ENCODE assay signal across 13 cellular contexts in genomic region chr10:114605155-114605797, GRCh38. TPM values are rescaled to one million over a fixed set of nuclear protein-coding genes. Genes with fewer than 3 reads are reported as not detected.
A peak's percentile ranks its signal among the peaks of the same experiment; 100 is the strongest.
DNase-seq lines count a peak whose midpoint lies in the region; ATAC-seq and TF ChIP-seq lines count a peak whose summit lies in the region.
"Had no signal": no experiment of that assay in that cellular context is flagged by ENCODE, and none has a peak within 500 bp of the region (broad histone marks: within the 10 kb centered on the region; RNA-seq: fewer than 3 reads in every experiment).

No MANE protein-coding gene starts in this region.

- H3K27ac ChIP-seq in heart right ventricle: peak overlapping the region; percentile 29 to 87 (median 64)
- H3K27ac ChIP-seq in Panc1 (ENCODE audit: low read length): peak overlapping the region; percentile 25
- H3K27ac ChIP-seq in uterus: peak overlapping the region; percentile 53 to 77

- TF ChIP-seq CTCF in heart right ventricle (IDR thresholded peaks at IDR 0.05): no peak
- no peak for TF ChIP-seq CTCF in Panc1 (IDR thresholded peaks at IDR 0.05)
- TF ChIP-seq CTCF in kidney epithelial cell (IDR thresholded peaks at IDR 0.05; ENCODE audit: insufficient read depth, low read length, poor library complexity, severe bottlenecking): no peak
- no peak for TF ChIP-seq CTCF in uterus (IDR thresholded peaks at IDR 0.05)

- H3K9me3 ChIP-seq in heart right ventricle: no peaks in the 10 kb centered on the region
- H3K9me3 ChIP-seq in Panc1 (ENCODE audit: control insufficient read depth, insufficient read depth, low read depth, low read length): no peaks in the 10 kb centered on the region
- no peaks in the 10 kb centered on the region for H3K9me3 ChIP-seq in uterus
- H3K9me3 ChIP-seq: sigmoid colon had no signal

- ATAC-seq in heart right ventricle (no peak), Right ventricle myocardium superior (ENCODE audit: poor library complexity) (no peak), Panc1 (no peak)
- ATAC-seq: activated naive CD4-positive, alpha-beta T cell treated with anti-CD3 and anti-CD28 coated beads, Interleukin-2, amount 50 U/mL, for 72 hours had no signal

- H3K27me3 ChIP-seq in heart right ventricle (no peaks in the 10 kb centered on the region), Panc1 (ENCODE audit: control insufficient read depth, insufficient read depth, low read length) (no peaks in the 10 kb centered on the region), kidney epithelial cell (ENCODE audit: control insufficient read depth, insufficient read depth, low read length) (no peaks in the 10 kb centered on the region), uterus (no peaks in the 10 kb centered on the region)
- H3K27me3 ChIP-seq: sigmoid colon had no signal

- H3K36me3 ChIP-seq in heart right ventricle: peaks cover 0 to 15% (median 11%) of the 10 kb centered on the region in 9 donors
- H3K36me3 ChIP-seq in Panc1 (ENCODE audit: control insufficient read depth, insufficient read depth, low read length): no peaks in the 10 kb centered on the region; the same call in 1 of the 2 replicates
- no peaks in the 10 kb centered on the region for H3K36me3 ChIP-seq in kidney epithelial cell (ENCODE audit: control insufficient read depth, insufficient read depth, low read length)
- H3K36me3 ChIP-seq in uterus: no peaks in the 10 kb centered on the region

- in situ Hi-C loops in Panc1 (cut with HindIII; ENCODE audit: low pct_unique_long_range_greater_than_20kb, low sequenced_read_pairs): no loop called here

- WGBS in heart right ventricle, 2 donors: 66 to 70% methylated on average over 4 of the region's 4 CpGs

- CTCF ChIA-PET in Panc1 (lab: Charles Lee): interaction anchor here (1.3 kb wide), 1 partner anchor 99 kb away, joined by 9 read pairs; no protein-coding TSS in a partner anchor

- H3K4me1 ChIP-seq in heart right ventricle (peaks cover 20 to 98% (median 83%) of the 10 kb centered on the region in 9 donors), Panc1 (ENCODE audit: control insufficient read depth, insufficient read depth, low read length) (peaks cover 61% of the 10 kb centered on the region), uterus (peaks cover 0 to 4% of the 10 kb centered on the region in 2 donors)

- no peak for TF ChIP-seq POLR2A in uterus (IDR thresholded peaks at IDR 0.05)

- intact Hi-C loops in heart right ventricle (cut with DNase I): loop anchor here in 1 of 10 donors (2.0 to 10.0 kb wide), 2 partner anchors 50 to 80 kb away; no protein-coding TSS in a partner anchor
- intact Hi-C loops in Right ventricle myocardium superior (cut with DNase I): no loop called here
- intact Hi-C loops in Panc1 (cut with micrococcal nuclease; ENCODE audit: unreplicated experiment): no loop called here
- intact Hi-C loops in uterus (cut with DNase I; ENCODE audit: low total_unique reads): no loop called here

- POLR2A ChIA-PET in Panc1 (lab: Charles Lee): interaction anchor here (0.5 kb wide), 1 partner anchor 125 kb away, joined by 13 read pairs; no protein-coding TSS in a partner anchor

- DNase-seq in heart right ventricle (no peak), Right ventricle myocardium superior (no peak), Panc1 (ENCODE audit: low read depth, low spot score) (no peak), kidney epithelial cell (ENCODE audit: low read depth) (peak; percentile 87), uterus (no peak), islet precursor cell (no peak), nucleus accumbens (lab: John Stamatoyannopoulos, UW) (no peak), iPS-NIHi11 (ENCODE audit: low spot score) (no peak)
- DNase-seq: hippocampal formation, KBM-7, NCI-H187, sigmoid colon had no signal

- H3K4me3 ChIP-seq in heart right ventricle (no peak overlapping the region), Panc1 (ENCODE audit: low read depth in 2 of 2, low read length in 2 of 2) (no peak overlapping the region), kidney epithelial cell (ENCODE audit: low read depth, low read length) (no peak overlapping the region), uterus (no peak overlapping the region)
- H3K4me3 ChIP-seq: sigmoid colon had no signal

- no TSS peak for BruUV-seq in Panc1 (replicated peaks; lab: Mats Ljungman, UMichigan)

RNA-seq across cellular contexts. Expression of gene ABLIM1, which starts 52.8 kb away (rescaled TPM):
- total RNA-seq in heart right ventricle (100 to 1,000 TPM; 522 to 816 (median 606) TPM), Right ventricle myocardium superior (772 TPM), Panc1 (2021; ENCODE audit: unreplicated experiment) (274 TPM), kidney epithelial cell (41.9 and 51.9 TPM in 2 replicates), uterus (100 to 1,000 TPM in 2 of 4 donors, 10 to 100 TPM in 2; 41.2 to 128 (median 97.3) TPM)
- polyA plus RNA-seq in heart right ventricle: 100 to 1,000 TPM; 119 to 363 TPM
- polyA plus RNA-seq in Panc1 (2012; ENCODE audit: insufficient read length): 97.4 TPM
